ENCODE assay signal across 24 cellular contexts in genomic region chr10:112347709-112348671, GRCh38. TPM values are rescaled to one million over a fixed set of nuclear protein-coding genes. Genes with fewer than 3 reads are reported as not detected.
"Had no signal": no experiment of that assay in that cellular context is flagged by ENCODE, and none has a peak within 500 bp of the region (broad histone marks: within the 10 kb centered on the region; RNA-seq: fewer than 3 reads in every experiment).

No MANE protein-coding gene starts in this region.

- H3K4me2 ChIP-seq: hepatocyte had no signal

- DNase-seq: dermis blood vessel endothelial cell; effector memory CD4-positive, alpha-beta T cell; foreskin keratinocyte; heart left ventricle; kidney; left ventricle myocardium superior; naive B cell; nucleus accumbens; spleen; stimulated activated CD4-positive, alpha-beta T cell treated with anti-CD3 and anti-CD28 coated beads, Interleukin-4, amount 100 ng/mL, for 4 hours; stimulated activated naive CD8-positive, alpha-beta T cell treated with anti-CD3 and anti-CD28 coated beads, Interleukin-15, Interleukin-2, amounts not matched to agents 100 U/mL and 50 U/mL, for 24 hours; trophoblast cell had no signal

- H3K9me3 ChIP-seq: gastroesophageal sphincter, heart left ventricle, prostate gland, right atrium auricular region, vagina had no signal

- H3K36me3 ChIP-seq: esophagus muscularis mucosa, gastroesophageal sphincter, heart left ventricle, prostate gland, right atrium auricular region, spleen, vagina had no signal

- H3K4me3 ChIP-seq: esophagus muscularis mucosa, gastroesophageal sphincter, heart left ventricle, hepatocyte, lung, prostate gland, right atrium auricular region, skin epidermis, spleen, vagina had no signal

- H2AFZ ChIP-seq: hepatocyte had no signal

- H3K27me3 ChIP-seq: esophagus muscularis mucosa, foreskin keratinocyte, gastroesophageal sphincter, heart left ventricle, hepatocyte, right atrium auricular region, spleen, vagina had no signal

- H3K4me1 ChIP-seq: esophagus muscularis mucosa, foreskin keratinocyte, gastroesophageal sphincter, prostate gland, vagina had no signal

- H3K9me3 Mint-ChIP-seq: memory B cell; natural killer cell treated with Interleukin-12 subunit alpha and Interleukin-12 subunit beta and Interleukin-15 and Interleukin-18, amount 100 ng/mL, for 72 hours; neural crest cell; stimulated activated memory B cell treated with anti-CD40 and anti-IgM and Interleukin-4, amounts not matched to agents 10 μg/mL and 1 μg/mL and 100 μg/mL, for 72 hours had no signal

- H3K36me3 Mint-ChIP-seq: naive B cell; natural killer cell treated with Interleukin-12 subunit alpha and Interleukin-12 subunit beta and Interleukin-15 and Interleukin-18, amount 100 ng/mL, for 72 hours; stimulated activated memory B cell treated with anti-CD40 and anti-IgM and Interleukin-4, amounts not matched to agents 10 μg/mL and 1 μg/mL and 100 μg/mL, for 72 hours had no signal

- H3K27ac ChIP-seq: esophagus muscularis mucosa, foreskin keratinocyte, gastroesophageal sphincter, heart left ventricle, hepatocyte, prostate gland, right atrium auricular region, skin epidermis, spleen, vagina had no signal

- H3K27me3 Mint-ChIP-seq: stimulated activated memory B cell treated with anti-CD40 and anti-IgM and Interleukin-4, amounts not matched to agents 10 μg/mL and 1 μg/mL and 100 μg/mL, for 72 hours had no signal

- H3K4me3 Mint-ChIP-seq: memory B cell; naive B cell; natural killer cell treated with Interleukin-12 subunit alpha and Interleukin-12 subunit beta and Interleukin-15 and Interleukin-18, amount 100 ng/mL, for 72 hours; neural crest cell; stimulated activated memory B cell treated with anti-CD40 and anti-IgM and Interleukin-4, amounts not matched to agents 10 μg/mL and 1 μg/mL and 100 μg/mL, for 72 hours had no signal

- ATAC-seq: foreskin keratinocyte; gastroesophageal sphincter; heart left ventricle; left ventricle myocardium superior; natural killer cell treated with Interleukin-12 subunit alpha and Interleukin-12 subunit beta and Interleukin-15 and Interleukin-18, amount 100 ng/mL, for 72 hours; stimulated activated memory B cell treated with anti-CD40 and anti-IgM and Interleukin-4, amounts not matched to agents 10 μg/mL and 1 μg/mL and 100 μg/mL, for 72 hours; stimulated activated naive CD8-positive, alpha-beta T cell treated with anti-CD3 and anti-CD28 coated beads, Interleukin-15, Interleukin-2, amounts not matched to agents 100 U/mL and 50 U/mL, for 24 hours had no signal

- H3K27ac Mint-ChIP-seq: memory B cell; naive B cell; natural killer cell treated with Interleukin-12 subunit alpha and Interleukin-12 subunit beta and Interleukin-15 and Interleukin-18, amount 100 ng/mL, for 72 hours; stimulated activated memory B cell treated with anti-CD40 and anti-IgM and Interleukin-4, amounts not matched to agents 10 μg/mL and 1 μg/mL and 100 μg/mL, for 72 hours had no signal

- H3K79me2 ChIP-seq: hepatocyte had no signal

- H3K4me1 Mint-ChIP-seq: memory B cell; naive B cell; neural crest cell; stimulated activated memory B cell treated with anti-CD40 and anti-IgM and Interleukin-4, amounts not matched to agents 10 μg/mL and 1 μg/mL and 100 μg/mL, for 72 hours had no signal

RNA-seq across cellular contexts. Expression of gene ACSL5, which starts 25.9 kb away (rescaled TPM):
- total RNA-seq: foreskin keratinocyte, neural crest cell had no signal
